8 cellular contexts compared by ENCODE assay signal in the genomic region with DNA sequence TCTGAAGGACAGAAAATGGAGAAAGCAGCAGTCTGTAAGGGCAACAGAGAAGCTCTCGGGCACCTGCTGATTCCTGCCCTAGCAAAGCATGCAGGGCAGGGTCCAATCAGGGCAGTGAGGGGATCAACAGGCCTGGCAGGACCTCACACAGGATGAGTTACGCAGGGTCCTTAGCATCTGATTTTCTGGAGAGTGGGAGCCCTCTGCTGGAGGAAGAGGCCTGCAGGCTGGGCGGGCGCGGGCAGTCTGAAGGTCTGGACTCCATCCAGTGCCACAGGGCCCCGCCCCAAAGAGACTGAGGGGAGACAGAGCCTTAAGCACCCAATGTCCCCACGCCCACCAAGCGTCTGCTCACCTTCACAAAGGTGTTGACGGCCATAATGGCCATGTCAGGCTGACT. TPM values are rescaled to one million over a fixed set of nuclear protein-coding genes. Genes with fewer than 3 reads are reported as not detected.
DNase-seq lines count a peak whose midpoint lies in the region; ATAC-seq and TF ChIP-seq lines count a peak whose summit lies in the region.

No MANE protein-coding gene starts in this region.

- H3K4me3 ChIP-seq in HAP-1, result no peak overlapping the region
- H3K4me3 ChIP-seq in foreskin fibroblast (ENCODE audit: low read depth in 1 of 2, low read length in 2 of 2), result no peak overlapping the region
- no peak overlapping the region for H3K4me3 ChIP-seq in psoas muscle

- WGBS in psoas muscle, 3 donors, result 17 to 22% (median 21%) methylated on average over 9 of the region's 9 CpGs

- no peaks in the 10 kb centered on the region for H3K27me3 ChIP-seq in HAP-1 (ENCODE audit: low read depth)
- H3K27me3 ChIP-seq in psoas muscle (ENCODE audit: insufficient read depth in 3 of 3, low read length in 2 of 3), result no peaks in the 10 kb centered on the region

- H3K4me1 ChIP-seq in HAP-1 (no peaks in the 10 kb centered on the region), psoas muscle (peaks cover 8% of the 10 kb centered on the region)

- peak; percentile 19 to 56 for DNase-seq in HAP-1 (ENCODE audit: low spot score in 2 of 2)
- peak; percentile 42 to 85 for DNase-seq in foreskin fibroblast
- DNase-seq in psoas muscle, result peak; percentile 66 to 85
- no peak for DNase-seq in central memory CD4-positive, alpha-beta T cell
- no peak for DNase-seq in activated gamma-delta T cell treated with Interleukin-2 at 50 U/mL for 16 hours
- DNase-seq in NCI-H774 (lab: John Stamatoyannopoulos, UW), result no peak

- peak; percentile 97 for ATAC-seq in SK-N-SH treated with all-trans-retinoic acid at 6 μM for 48 hours
- ATAC-seq in psoas muscle, result peak; percentile 89 to 95 (median 93)
- ATAC-seq in HG02798 (IDR thresholded peaks at IDR 0.05; ENCODE audit: poor library complexity, unreplicated experiment), result no peak

- in situ Hi-C loops in HAP-1 (cut with MboI; ENCODE audit: low sequenced_read_pairs), result no loop called here

- peaks cover 34% of the 10 kb centered on the region for H3K36me3 ChIP-seq in HAP-1 (replicated peaks)
- peaks cover 0 to 51% of the 10 kb centered on the region in 2 donors for H3K36me3 ChIP-seq in psoas muscle (ENCODE audit: insufficient read depth in 1 of 2, low read depth in 1 of 2)

- H3K27ac ChIP-seq in psoas muscle, result peak overlapping the region; percentile 47

- H3K9me3 ChIP-seq in HAP-1, result no peaks in the 10 kb centered on the region
- H3K9me3 ChIP-seq in psoas muscle, result no peaks in the 10 kb centered on the region

- intact Hi-C loops in psoas muscle (cut with DNase I), result loop anchor here (1.0 to 2.0 kb wide), 2 partner anchors 53 kb away; partner anchors contain the start of gene GAS2L1 (in 2 of the 2)

- peak; percentile 83 for TF ChIP-seq CTCF in foreskin fibroblast (IDR thresholded peaks at IDR 0.05; ENCODE audit: low read depth, low read length)
- TF ChIP-seq CTCF in psoas muscle (IDR thresholded peaks at IDR 0.05), result peak; percentile 74

TF ChIP-seq in SK-N-SH treated with all-trans-retinoic acid at 6 μM for 48 hours, 23 proteins besides CTCF, POLR2A, EP300 and RAD21:
- no peak for TF ChIP-seq GLIS3 (CRISPR knock-in tag; IDR thresholded peaks at IDR 0.05)
- no peak for TF ChIP-seq ZNF565 (CRISPR knock-in tag; conservative IDR thresholded peaks at IDR 0.05; ENCODE audit: low read depth)
- TF ChIP-seq ZNF8 (CRISPR knock-in tag; IDR thresholded peaks at IDR 0.05), result no peak
- no peak for TF ChIP-seq CREB5 (CRISPR knock-in tag; IDR thresholded peaks at IDR 0.05; ENCODE audit: low read depth)
- TF ChIP-seq OSR1 (CRISPR knock-in tag; IDR thresholded peaks at IDR 0.05), result no peak
- TF ChIP-seq, protein P1, sequence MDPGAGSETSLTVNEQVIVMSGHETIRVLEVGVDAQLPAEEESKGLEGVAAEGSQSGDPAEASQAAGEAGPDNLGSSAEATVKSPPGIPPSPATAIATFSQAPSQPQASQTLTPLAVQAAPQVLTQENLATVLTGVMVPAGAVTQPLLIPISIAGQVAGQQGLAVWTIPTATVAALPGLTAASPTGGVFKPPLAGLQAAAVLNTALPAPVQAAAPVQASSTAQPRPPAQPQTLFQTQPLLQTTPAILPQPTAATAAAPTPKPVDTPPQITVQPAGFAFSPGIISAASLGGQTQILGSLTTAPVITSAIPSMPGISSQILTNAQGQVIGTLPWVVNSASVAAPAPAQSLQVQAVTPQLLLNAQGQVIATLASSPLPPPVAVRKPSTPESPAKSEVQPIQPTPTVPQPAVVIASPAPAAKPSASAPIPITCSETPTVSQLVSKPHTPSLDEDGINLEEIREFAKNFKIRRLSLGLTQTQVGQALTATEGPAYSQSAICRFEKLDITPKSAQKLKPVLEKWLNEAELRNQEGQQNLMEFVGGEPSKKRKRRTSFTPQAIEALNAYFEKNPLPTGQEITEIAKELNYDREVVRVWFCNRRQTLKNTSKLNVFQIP (CRISPR knock-in tag; IDR thresholded peaks at IDR 0.05; ENCODE audit: borderline replicate concordance, low read depth), result no peak
- no peak for TF ChIP-seq CSRNP3 (CRISPR knock-in tag; IDR thresholded peaks at IDR 0.05)
- no peak for TF ChIP-seq TSHZ2 (CRISPR knock-in tag; IDR thresholded peaks at IDR 0.05)
- TF ChIP-seq TOX (CRISPR knock-in tag; IDR thresholded peaks at IDR 0.05; ENCODE audit: borderline replicate concordance), result no peak
- TF ChIP-seq SNAI2 (CRISPR knock-in tag; IDR thresholded peaks at IDR 0.05), result no peak
- TF ChIP-seq, protein P2, sequence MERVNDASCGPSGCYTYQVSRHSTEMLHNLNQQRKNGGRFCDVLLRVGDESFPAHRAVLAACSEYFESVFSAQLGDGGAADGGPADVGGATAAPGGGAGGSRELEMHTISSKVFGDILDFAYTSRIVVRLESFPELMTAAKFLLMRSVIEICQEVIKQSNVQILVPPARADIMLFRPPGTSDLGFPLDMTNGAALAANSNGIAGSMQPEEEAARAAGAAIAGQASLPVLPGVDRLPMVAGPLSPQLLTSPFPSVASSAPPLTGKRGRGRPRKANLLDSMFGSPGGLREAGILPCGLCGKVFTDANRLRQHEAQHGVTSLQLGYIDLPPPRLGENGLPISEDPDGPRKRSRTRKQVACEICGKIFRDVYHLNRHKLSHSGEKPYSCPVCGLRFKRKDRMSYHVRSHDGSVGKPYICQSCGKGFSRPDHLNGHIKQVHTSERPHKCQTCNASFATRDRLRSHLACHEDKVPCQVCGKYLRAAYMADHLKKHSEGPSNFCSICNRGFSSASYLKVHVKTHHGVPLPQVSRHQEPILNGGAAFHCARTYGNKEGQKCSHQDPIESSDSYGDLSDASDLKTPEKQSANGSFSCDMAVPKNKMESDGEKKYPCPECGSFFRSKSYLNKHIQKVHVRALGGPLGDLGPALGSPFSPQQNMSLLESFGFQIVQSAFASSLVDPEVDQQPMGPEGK (CRISPR knock-in tag; IDR thresholded peaks at IDR 0.05; ENCODE audit: borderline replicate concordance), result no peak
- TF ChIP-seq ZFP30 (CRISPR knock-in tag; IDR thresholded peaks at IDR 0.05), result no peak
- TF ChIP-seq TCF4 (CRISPR knock-in tag; IDR thresholded peaks at IDR 0.05; ENCODE audit: borderline replicate concordance), result no peak
- no peak for TF ChIP-seq ZFP3 (CRISPR knock-in tag; IDR thresholded peaks at IDR 0.05)
- TF ChIP-seq BACH2 (CRISPR knock-in tag; IDR thresholded peaks at IDR 0.05; ENCODE audit: borderline replicate concordance), result no peak
- TF ChIP-seq ISL1 (CRISPR knock-in tag; IDR thresholded peaks at IDR 0.05), result no peak
- TF ChIP-seq PPARA (CRISPR knock-in tag; IDR thresholded peaks at IDR 0.05; ENCODE audit: borderline replicate concordance), result no peak
- TF ChIP-seq ZNF70 (CRISPR knock-in tag; IDR thresholded peaks at IDR 0.05), result no peak
- no peak for TF ChIP-seq ESRRG (CRISPR knock-in tag; IDR thresholded peaks at IDR 0.05)

RNA-seq across cellular contexts. Expression of gene AP1B1, which starts 28.9 kb away (rescaled TPM):
- total RNA-seq in psoas muscle, result 10 to 100 TPM; 26.8 to 35.3 (median 31.1) TPM
- polyA plus RNA-seq in psoas muscle, result 10 to 100 TPM; 17.5 to 32.4 (median 30.6) TPM

RNA-seq across cellular contexts. Expression of gene RASL10A, which starts 44.0 kb away (rescaled TPM):
- 1 to 10 TPM in 2 of 4 donors, under 1 TPM in 2; 0.61 to 1.2 (median 0.95) TPM for total RNA-seq in psoas muscle
- 1 to 10 TPM in 1 of 3 donors, under 1 TPM in 2; 0.32 to 3.3 (median 0.80) TPM for polyA plus RNA-seq in psoas muscle

RNA-seq across cellular contexts. Expression of gene GAS2L1, which starts 53.0 kb away (rescaled TPM):
- 1 to 10 TPM; 4.6 to 7.1 (median 5.7) TPM for total RNA-seq in psoas muscle
- 10 to 100 TPM in 1 of 3 donors, 1 to 10 TPM in 2; 5.0 to 19.8 (median 5.1) TPM for polyA plus RNA-seq in psoas muscle

Comparison
In these comparisons a context has a peak if more than half of its experiments do, and no peak if none do; other contexts are left out.
1. DNase-seq: peak in HAP-1 (2 of 2), foreskin fibroblast (2 of 2) and psoas muscle (2 of 2); none in central memory CD4-positive, alpha-beta T cell (single experiment), activated gamma-delta T cell treated with Interleukin-2 at 50 U/mL for 16 hours (single experiment) and NCI-H774 (single experiment).